ENCODE assay signal across 2 cellular contexts in genomic region chrX:12955882-12956703, GRCh38.
TF ChIP-seq lines count a peak whose summit lies in the region.

No MANE protein-coding gene starts in this region.

TF ChIP-seq in K562, 482 proteins besides CTCF, POLR2A, EP300 and RAD21 (continues in another document):
- TF ChIP-seq TRIM25 (IDR thresholded peaks at IDR 0.05; ENCODE audit: borderline replicate concordance): no peak
- no peak for TF ChIP-seq SNAPC5 (CRISPR knock-in tag; IDR thresholded peaks at IDR 0.05)
- TF ChIP-seq NONO (IDR thresholded peaks at IDR 0.05; ENCODE audit: low read depth in 2 of 2, low read length in 1 of 2): no peak
- no peak for TF ChIP-seq SAFB (IDR thresholded peaks at IDR 0.05; ENCODE audit: borderline replicate concordance, low read depth, low read length)
- peak; percentile 65 for TF ChIP-seq RREB1 (CRISPR knock-in tag; IDR thresholded peaks at IDR 0.05)
- peak in 1 of 2 experiments; percentile 66; a peak in 1 of 4 replicates for TF ChIP-seq RCOR1 (IDR thresholded peaks at IDR 0.05; ENCODE audit: borderline replicate concordance in 1 of 2, low read depth in 2 of 2, low read length in 2 of 2)
- TF ChIP-seq ZNF764 (CRISPR knock-in tag; IDR thresholded peaks at IDR 0.05; ENCODE audit: low read depth): no peak
- peak; percentile 94 for TF ChIP-seq ZBTB9 (CRISPR knock-in tag; IDR thresholded peaks at IDR 0.05)
- no peak; a peak in 1 of 6 replicates for TF ChIP-seq ZBTB11 (CRISPR knock-in tag; IDR thresholded peaks at IDR 0.05)
- TF ChIP-seq PRPF4 (IDR thresholded peaks at IDR 0.05; ENCODE audit: insufficient read depth, low read depth, low read length, poor library complexity, severe bottlenecking): no peak

TF ChIP-seq in liver, 16 proteins besides CTCF, POLR2A, EP300 and RAD21 (continued from another document):
- TF ChIP-seq REST (IDR thresholded peaks at IDR 0.05): no peak
TF ChIP-seq in liver: peak in this region for 1.
